ENCODE assay signal across 5 cellular contexts in the genomic region with DNA sequence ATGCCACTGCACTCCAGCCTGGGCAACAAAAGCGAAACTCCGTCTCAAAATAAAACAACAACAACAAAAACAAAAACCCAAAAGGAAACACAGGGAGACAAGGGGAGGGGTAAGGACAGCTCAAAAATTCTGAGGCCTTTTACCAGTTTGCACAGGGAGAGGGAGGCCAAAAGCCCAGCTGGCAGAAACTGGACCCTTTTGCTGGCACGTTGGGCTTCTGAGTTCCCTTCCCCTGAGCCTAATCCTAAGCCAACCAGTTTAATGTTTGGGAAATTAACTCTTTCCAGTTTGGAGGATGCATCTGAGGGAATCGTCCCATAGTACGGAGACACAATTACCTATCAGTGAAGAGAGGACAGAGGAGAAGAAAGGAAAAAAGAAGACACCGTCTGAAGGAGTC.
DNase-seq lines count a peak whose midpoint lies in the region; ATAC-seq and TF ChIP-seq lines count a peak whose summit lies in the region.
"Not testable (repeated sequence)": the region's sequence is repeated elsewhere in the genome, so short reads cannot be mapped to it uniquely, and the experiment has no call there.

No MANE protein-coding gene starts in this region.

- not testable (repeated sequence) for TF ChIP-seq CTCF in HEK293 (tag by site-specific recombination; IDR thresholded peaks at IDR 0.05); coronary artery (IDR thresholded peaks at IDR 0.05); spleen (IDR thresholded peaks at IDR 0.05 in 8 of 11, conservative IDR thresholded peaks at IDR 0.05 in 3 of 11)

- WGBS in spleen, 5 donors: 81 to 91% (median 85%) methylated on average over 6 of the region's 6 CpGs

- TF ChIP-seq POLR2A in spleen (IDR thresholded peaks at IDR 0.05): not testable (repeated sequence)

- not testable (repeated sequence) for H3K36me3 ChIP-seq in HEK293 (ENCODE audit: control insufficient read depth in 2 of 2, insufficient read depth in 1 of 2, low read length in 2 of 2); spleen

- CTCF ChIA-PET in HEK293 (lab: Yijun Ruan, JAX): interaction anchor here (0.6 to 6.7 kb wide), 7 partner anchors 14 to 302 kb away, joined by 3 to 84 read pairs (median 4); a partner anchor contains a TSS

- H3K4me1 ChIP-seq in HEK293 (ENCODE audit: control insufficient read depth, insufficient read depth, low read length); spleen: not testable (repeated sequence)

- intact Hi-C loops in sciatic nerve (cut with DNase I); spleen (cut with DNase I; ENCODE audit: low total_unique reads): not testable (repeated sequence)

- POLR2A ChIA-PET in HEK293 (lab: Yijun Ruan, JAX): not testable (repeated sequence)

- not testable (repeated sequence) for H3K27ac ChIP-seq in HEK293 (ENCODE audit: extremely low read depth, low read depth, low read length); coronary artery; spleen

- H3K9me3 ChIP-seq in HEK293 (ENCODE audit: control insufficient read depth, insufficient read depth, low read depth, low read length); spleen: not testable (repeated sequence)

- H3K27me3 ChIP-seq in spleen (replicated peaks in 1 of 7): peaks cover 0 to 12% (median 4%) of the 10 kb centered on the region in 7 donors

- peak; percentile 19 for DNase-seq in activated effector memory CD4-positive, alpha-beta T cell treated with anti-CD3 and anti-CD28 coated beads, Interleukin-2, amount 50 U/mL, for 16 hours
- DNase-seq in coronary artery (ENCODE audit: low spot score): peak; percentile 11
- DNase-seq in sciatic nerve (ENCODE audit: low spot score): peak; percentile 21
- peak; percentile 32 for DNase-seq in spleen

- H3K4me3 ChIP-seq in HEK293 (ENCODE audit: low read depth, low read length); coronary artery; spleen: not testable (repeated sequence)

- not testable (repeated sequence) for ATAC-seq in sciatic nerve

TF ChIP-seq in HEK293, 187 proteins besides CTCF, POLR2A, EP300 and RAD21:
- TF ChIP-seq, protein P1, sequence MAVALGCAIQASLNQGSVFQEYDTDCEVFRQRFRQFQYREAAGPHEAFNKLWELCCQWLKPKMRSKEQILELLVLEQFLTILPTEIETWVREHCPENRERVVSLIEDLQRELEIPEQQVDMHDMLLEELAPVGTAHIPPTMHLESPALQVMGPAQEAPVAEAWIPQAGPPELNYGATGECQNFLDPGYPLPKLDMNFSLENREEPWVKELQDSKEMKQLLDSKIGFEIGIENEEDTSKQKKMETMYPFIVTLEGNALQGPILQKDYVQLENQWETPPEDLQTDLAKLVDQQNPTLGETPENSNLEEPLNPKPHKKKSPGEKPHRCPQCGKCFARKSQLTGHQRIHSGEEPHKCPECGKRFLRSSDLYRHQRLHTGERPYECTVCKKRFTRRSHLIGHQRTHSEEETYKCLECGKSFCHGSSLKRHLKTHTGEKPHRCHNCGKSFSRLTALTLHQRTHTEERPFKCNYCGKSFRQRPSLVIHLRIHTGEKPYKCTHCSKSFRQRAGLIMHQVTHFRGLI (tag by site-specific recombination; IDR thresholded peaks at IDR 0.05): peak; percentile 74
